Comparison of ENCODE assay signal across 32 cellular contexts in genomic region chr9:98698856-98699255, GRCh38. TPM values are rescaled to one million over a fixed set of nuclear protein-coding genes. Genes with fewer than 3 reads are reported as not detected.
"Had no signal": no experiment of that assay in that cellular context is flagged by ENCODE, and none has a peak within 500 bp of the region (broad histone marks: within the 10 kb centered on the region; RNA-seq: fewer than 3 reads in every experiment).

No MANE protein-coding gene starts in this region.

- H3K9me3 ChIP-seq: ascending aorta, SJCRH30 had no signal

- H3K4me1 ChIP-seq: ascending aorta, SJCRH30 had no signal

- H3K4me3 ChIP-seq: ascending aorta, cardiac muscle cell, SJCRH30, SK-N-MC had no signal

- DNase-seq: activated CD4-positive, alpha-beta memory T cell treated with anti-CD3 and anti-CD28 coated beads, Interleukin-2, amount 10 ng/mL, durations not matched to agents 7 days and 5 days; activated CD4-positive, alpha-beta T cell treated with anti-CD3 and anti-CD28 coated beads for 1 hour; activated CD4-positive, alpha-beta T cell treated with anti-CD3 and anti-CD28 coated beads for 48 hours; activated CD4-positive, CD25-positive, alpha-beta regulatory T cell; activated gamma-delta T cell; activated naive CD4-positive, alpha-beta T cell treated with Interleukin-2 at 50 U/mL for 16 hours; activated naive CD8-positive, alpha-beta T cell treated with anti-CD3 and anti-CD28 coated beads, Interleukin-2, amount 10 ng/mL, durations not matched to agents 7 days and 5 days; activated T-cell treated with anti-CD3 and anti-CD28 coated beads, Interleukin-2, amount 50 U/mL, for 1 hour; activated T-cell treated with anti-CD3 and anti-CD28 coated beads, Interleukin-2, amount 50 U/mL, for 72 hours; amygdala; Kasumi-1; KG1; MM.1S; MV-4-11; NCI-H1092; NCI-H1436 treated with DMSO at 0.1 percent for 48 hours; NCI-H1694 treated with DMSO at 0.1 percent for 48 hours; NCI-H2029; NCI-H2107; NCI-H2171; NCI-H510A; NCI-H526; NCI-H748 treated with DMSO at 0.1 percent for 48 hours; SHP77; SJCRH30 had no signal

- H3K27ac ChIP-seq: ascending aorta, cardiac muscle cell, SJCRH30, SK-N-MC, VCaP had no signal

- H3K27me3 ChIP-seq: ascending aorta had no signal

- H3K36me3 ChIP-seq: ascending aorta, cardiac muscle cell, SJCRH30 had no signal

RNA-seq across cellular contexts. Expression of gene GABBR2, which starts 9.9 kb away (rescaled TPM):
- total RNA-seq: activated CD4-positive, alpha-beta memory T cell treated with anti-CD3 and anti-CD28 coated beads, Interleukin-2, amount 10 ng/mL, durations not matched to agents 7 days and 5 days; activated CD8-positive, alpha-beta memory T cell treated with anti-CD3 and anti-CD28 coated beads for 36 hours; activated naive CD8-positive, alpha-beta T cell treated with anti-CD3 and anti-CD28 coated beads, Interleukin-2, amount 10 ng/mL, durations not matched to agents 7 days and 5 days; activated T-cell treated with anti-CD3 and anti-CD28 coated beads, Interleukin-2, amount 50 U/mL, for 72 hours; activated T-helper 17 cell treated with anti-CD3 and anti-CD28 coated beads, Interleukin-2, amount 50 U/mL, for 72 hours; ascending aorta; RPMI7951; SJCRH30 had no signal
